In genomic region chr6:39812853-39813533, GRCh38 we compare ENCODE assay signal across 8 cellular contexts. TPM values are rescaled to one million over a fixed set of nuclear protein-coding genes. Genes with fewer than 3 reads are reported as not detected.
DNase-seq lines count a peak whose midpoint lies in the region; ATAC-seq and TF ChIP-seq lines count a peak whose summit lies in the region.

No MANE protein-coding gene starts in this region.

- H3K9me3 ChIP-seq in cardiac muscle cell (ENCODE audit: low read depth) (no peaks in the 10 kb centered on the region), thyroid gland (no peaks in the 10 kb centered on the region)

- peak; percentile 82 for DNase-seq in DMS79 (lab: John Stamatoyannopoulos, UW)
- peak; percentile 12 for DNase-seq in NB4 (ENCODE audit: low read depth)
- peak in 1 of 2 donors; percentile 95 for DNase-seq in cardiac muscle cell (ENCODE audit: low read depth in 1 of 2, low spot score in 1 of 2)
- DNase-seq in thyroid gland: peak; percentile 37 to 47
- DNase-seq in HUDEP-2 (lab: John Stamatoyannopoulos, UW; ENCODE audit: unreplicated experiment in 76 of 76): no peak
- no peak for DNase-seq in kidney glomerular epithelial cell (lab: John Stamatoyannopoulos, UW)

- no peak for TF ChIP-seq CTCF in NB4 (IDR thresholded peaks at IDR 0.05; ENCODE audit: low read depth, low read length)
- TF ChIP-seq CTCF in cardiac muscle cell (IDR thresholded peaks at IDR 0.05; ENCODE audit: low read depth, low read length): peak; percentile 51
- no peak for TF ChIP-seq CTCF in thyroid gland (IDR thresholded peaks at IDR 0.05)

- H3K27ac ChIP-seq in cardiac muscle cell (no peak overlapping the region), thyroid gland (peak overlapping the region in 2 of 3 donors; percentile 28 to 64)

- intact Hi-C loops in thyroid gland (cut with DNase I): no loop called here

- H3K36me3 ChIP-seq in cardiac muscle cell (no peaks in the 10 kb centered on the region), thyroid gland (no peaks in the 10 kb centered on the region)

- WGBS in thyroid gland, 2 donors: 18 to 26% methylated on average over 9 of the region's 9 CpGs

- H3K4me1 ChIP-seq in cardiac muscle cell (ENCODE audit: low read depth): peaks cover 21% of the 10 kb centered on the region
- H3K4me1 ChIP-seq in thyroid gland: peaks cover 26 to 42% of the 10 kb centered on the region in 2 donors

- ATAC-seq in GM21526 (IDR thresholded peaks at IDR 0.05; ENCODE audit: low FRiP score, unreplicated experiment) (peak; percentile 81), GM18870 (IDR thresholded peaks at IDR 0.05; ENCODE audit: unreplicated experiment) (no peak)

- H3K4me3 ChIP-seq in NB4 (ENCODE audit: low read depth, low read length) (no peak overlapping the region), cardiac muscle cell (no peak overlapping the region), thyroid gland (replicated peaks in 1 of 3) (no peak overlapping the region)

- TF ChIP-seq POLR2A in NB4 (IDR thresholded peaks at IDR 0.05; ENCODE audit: extremely low read depth, insufficient read length) (no peak), thyroid gland (IDR thresholded peaks at IDR 0.05) (no peak)

- H3K27me3 ChIP-seq in cardiac muscle cell (no peaks in the 10 kb centered on the region), thyroid gland (no peaks in the 10 kb centered on the region)

RNA-seq across cellular contexts. Expression of gene DAAM2, which starts 20.8 kb away (rescaled TPM):
- total RNA-seq in cardiac muscle cell: 4.8 and 8.5 TPM in 2 replicates
- 3.4 and 7.5 TPM in 2 replicates for polyA plus RNA-seq in cardiac muscle cell
- 10 to 100 TPM; 17.8 to 37.0 (median 23.8) TPM for total RNA-seq in thyroid gland

Comparison
In these comparisons a context has a peak if more than half of its experiments do, and no peak if none do; other contexts are left out.
1. DNase-seq: peak in DMS79 (single experiment), NB4 (single experiment) and thyroid gland (2 of 2); none in HUDEP-2 (0 of 76) and kidney glomerular epithelial cell (single experiment).